ENCODE assay signal across 2 cellular contexts in the genomic region with DNA sequence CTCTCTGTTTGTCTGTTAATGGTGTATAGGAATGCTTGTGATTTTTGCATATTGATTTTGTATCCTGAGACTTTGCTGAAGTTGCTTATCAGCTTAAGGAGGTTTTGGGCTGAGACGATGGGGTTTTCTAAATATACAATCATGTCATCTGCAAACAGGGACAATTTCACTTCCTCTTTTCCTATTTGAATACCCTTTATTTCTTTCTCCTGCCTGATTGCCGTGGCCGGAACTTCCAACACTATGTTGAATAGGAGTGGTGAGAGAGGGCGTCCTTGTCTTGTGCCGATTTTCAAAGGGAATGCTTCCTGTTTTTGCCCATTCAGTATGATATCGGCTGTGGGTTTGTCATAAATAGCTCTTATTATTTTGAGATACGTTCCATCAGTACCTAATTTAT. TPM values are rescaled to one million over a fixed set of nuclear protein-coding genes. Genes with fewer than 3 reads are reported as not detected.
"Had no signal": no experiment of that assay in that cellular context is flagged by ENCODE, and none has a peak within 500 bp of the region (broad histone marks: within the 10 kb centered on the region; RNA-seq: fewer than 3 reads in every experiment).

No MANE protein-coding gene starts in this region.

RNA-seq across cellular contexts. Expression of gene CACNA1D, which starts 24.7 kb away (rescaled TPM):
- total RNA-seq: IMR-90 had no signal
- polyA plus RNA-seq: K562 had no signal
